15 cellular contexts compared by ENCODE assay signal in the genomic region with DNA sequence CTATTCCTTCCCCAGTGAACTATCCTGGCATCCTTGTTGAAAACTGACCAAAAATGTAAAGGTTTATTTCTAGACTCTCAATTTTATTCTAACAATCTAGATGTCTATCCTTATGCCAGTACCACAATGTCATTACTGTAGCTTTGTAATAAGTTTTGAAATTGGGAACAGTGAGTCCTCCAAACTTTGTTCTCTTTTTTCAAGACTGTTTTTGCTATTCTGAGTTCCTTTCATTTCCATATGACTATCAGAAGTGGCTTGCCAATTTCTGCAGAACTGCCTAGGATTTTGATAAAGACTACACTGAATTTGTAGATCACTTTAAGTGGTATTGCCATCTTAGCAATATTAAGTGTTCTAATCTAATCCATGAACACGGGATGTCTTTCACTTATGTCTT.
"Had no signal": no experiment of that assay in that cellular context is flagged by ENCODE, and none has a peak within 500 bp of the region (broad histone marks: within the 10 kb centered on the region; RNA-seq: fewer than 3 reads in every experiment).

No MANE protein-coding gene starts in this region.

- DNase-seq: activated CD4-positive, alpha-beta T cell treated with anti-CD3 and anti-CD28 coated beads, Interleukin-2, amount 10 ng/mL, durations not matched to agents 7 days and 5 days; amygdala; cerebellar nuclear complex; effector memory CD4-positive, alpha-beta T cell; foreskin keratinocyte; head of caudate nucleus; immature natural killer cell; sigmoid colon; stimulated activated CD4-positive, alpha-beta T cell treated with anti-CD3 and anti-CD28 coated beads, Interleukin-1b, Interleukin-23, amount 100 ng/mL, for 48 hours; SW 1271; tibial artery had no signal

- H3K27me3 Mint-ChIP-seq: activated CD4-positive, alpha-beta T cell treated with anti-CD3 and anti-CD28 coated beads, Interleukin-2, amount 10 ng/mL, durations not matched to agents 7 days and 5 days; brain had no signal

- H3K27ac Mint-ChIP-seq: activated CD4-positive, alpha-beta T cell treated with anti-CD3 and anti-CD28 coated beads, Interleukin-2, amount 10 ng/mL, durations not matched to agents 7 days and 5 days; activated naive CD4-positive, alpha-beta T cell treated with anti-CD3 and anti-CD28 coated beads, Interleukin-2, amount 50 U/mL, for 72 hours; WTC11 had no signal

- H3K27me3 ChIP-seq: foreskin keratinocyte, sigmoid colon, tibial artery had no signal

- H3K9me3 Mint-ChIP-seq: activated CD4-positive, alpha-beta T cell treated with anti-CD3 and anti-CD28 coated beads, Interleukin-2, amount 10 ng/mL, durations not matched to agents 7 days and 5 days; activated naive CD4-positive, alpha-beta T cell treated with anti-CD3 and anti-CD28 coated beads, Interleukin-2, amount 50 U/mL, for 72 hours; immature natural killer cell; neural crest cell; WTC11 had no signal

- H3K4me3 Mint-ChIP-seq: activated CD4-positive, alpha-beta T cell treated with anti-CD3 and anti-CD28 coated beads, Interleukin-2, amount 10 ng/mL, durations not matched to agents 7 days and 5 days; brain; immature natural killer cell; neural crest cell; WTC11 had no signal

- H3K27ac ChIP-seq: foreskin keratinocyte, sigmoid colon, tibial artery had no signal

- H3K9me3 ChIP-seq: sigmoid colon, tibial artery had no signal

- H3K4me3 ChIP-seq: sigmoid colon, tibial artery had no signal

- ATAC-seq: activated naive CD4-positive, alpha-beta T cell treated with anti-CD3 and anti-CD28 coated beads, Interleukin-2, amount 50 U/mL, for 72 hours; foreskin keratinocyte; WTC11 had no signal
